27 cellular contexts compared by ENCODE assay signal in genomic region chr1:80668370-80668769, GRCh38.
"Had no signal": no experiment of that assay in that cellular context is flagged by ENCODE, and none has a peak within 500 bp of the region (broad histone marks: within the 10 kb centered on the region; RNA-seq: fewer than 3 reads in every experiment).

No MANE protein-coding gene starts in this region.

- H3K4me3 Mint-ChIP-seq: dendritic cell treated with granulocyte-macrophage colony-stimulating factor and Interleukin-4, amounts not matched to agents 40 ng/mL and 50 ng/mL, for 4 days; effector memory CD8-positive, alpha-beta T cell; endodermal cell; mesothelial cell of epicardium; naive B cell had no signal

- ATAC-seq: effector memory CD8-positive, alpha-beta T cell; esophagus mucosa; gastrocnemius medialis; heart right ventricle; left cardiac atrium; left lung; left ventricle myocardium superior; lower lobe of right lung; mucosa of descending colon had no signal

- H3K36me3 ChIP-seq: colonic mucosa, esophagus squamous epithelium, gastrocnemius medialis, heart right ventricle, left lung, lower lobe of right lung had no signal

- H3K4me1 ChIP-seq: colonic mucosa, esophagus squamous epithelium, gastrocnemius medialis, heart right ventricle, left lung, lower lobe of right lung had no signal

- H3K9me3 Mint-ChIP-seq: endodermal cell had no signal

- H3K27ac Mint-ChIP-seq: dendritic cell treated with granulocyte-macrophage colony-stimulating factor and Interleukin-4, amounts not matched to agents 40 ng/mL and 50 ng/mL, for 4 days; effector memory CD8-positive, alpha-beta T cell; endodermal cell; mesothelial cell of epicardium; naive B cell had no signal

- H3K4me3 ChIP-seq: colonic mucosa, esophagus squamous epithelium, gastrocnemius medialis, heart right ventricle, left lung, lower lobe of right lung, mucosa of descending colon had no signal

- H3K27me3 ChIP-seq: colonic mucosa, esophagus squamous epithelium, gastrocnemius medialis, heart right ventricle, left lung had no signal

- H3K4me1 Mint-ChIP-seq: endodermal cell, naive B cell had no signal

- FAIRE-seq: endometrium, islet of Langerhans, keratinocyte had no signal

- H3K27me3 Mint-ChIP-seq: dendritic cell treated with granulocyte-macrophage colony-stimulating factor and Interleukin-4, amounts not matched to agents 40 ng/mL and 50 ng/mL, for 4 days; effector memory CD8-positive, alpha-beta T cell; naive B cell had no signal

- H3K9me3 ChIP-seq: colonic mucosa, esophagus squamous epithelium, gastrocnemius medialis, heart right ventricle, left lung, lower lobe of right lung, mucosa of descending colon had no signal

- DNase-seq: colonic mucosa; cortex of kidney; effector CD8-positive, alpha-beta T cell; effector memory CD8-positive, alpha-beta T cell; endodermal cell; erythroblast; esophagus squamous epithelium; foreskin melanocyte; gastrocnemius medialis; glutamatergic neuron; head of caudate nucleus; heart right ventricle; hippocampal formation; left cardiac atrium; left lung; left ventricle myocardium superior; lower lobe of right lung; mesenchymal stem cell; mucosa of descending colon; naive B cell had no signal

- H3K27ac ChIP-seq: colonic mucosa, epithelial cell of prostate, esophagus squamous epithelium, gastrocnemius medialis, heart right ventricle, left lung, lower lobe of right lung had no signal

- H3K36me3 Mint-ChIP-seq: mesothelial cell of epicardium, naive B cell had no signal
